8 cellular contexts compared by ENCODE assay signal in the genomic region with DNA sequence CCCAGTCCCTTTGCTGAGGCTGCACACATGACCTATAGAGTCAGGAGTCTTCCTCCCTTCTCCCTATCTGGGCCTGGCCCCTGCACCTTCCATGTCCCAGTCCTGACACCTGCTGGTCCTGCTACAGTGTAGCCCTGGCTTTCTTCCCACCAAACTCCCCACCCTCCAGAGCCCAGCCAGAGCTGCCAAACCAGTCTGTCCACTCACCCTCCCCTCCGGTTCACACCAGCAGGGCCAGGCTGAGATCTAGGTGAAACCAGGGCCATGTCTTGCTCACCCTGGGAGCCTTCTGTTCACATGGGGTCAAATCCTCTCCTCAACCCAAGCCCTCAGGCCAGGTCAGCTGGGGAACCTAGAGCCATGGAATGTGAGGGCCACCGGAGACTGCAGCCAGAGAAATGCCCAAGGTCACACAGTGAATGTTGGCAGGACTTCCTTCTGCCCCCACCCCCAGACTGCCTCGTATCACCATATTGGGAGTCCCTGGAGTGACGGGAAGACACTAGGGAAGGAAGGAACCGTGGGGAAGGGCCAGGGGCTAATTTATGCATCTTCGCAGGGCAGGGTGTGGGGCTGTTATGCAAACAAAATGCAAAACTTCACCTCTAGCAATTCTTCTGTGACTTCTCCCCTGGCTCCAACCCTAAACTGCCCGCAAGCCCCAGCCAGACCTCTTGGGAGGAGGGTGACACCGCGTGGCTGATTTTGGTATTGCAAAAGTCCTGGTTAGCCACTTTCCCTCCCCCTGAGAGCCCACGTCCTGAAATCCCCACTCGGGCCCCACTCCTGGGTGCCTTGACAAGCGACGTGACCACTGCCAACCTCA. TPM values are rescaled to one million over a fixed set of nuclear protein-coding genes. Genes with fewer than 3 reads are reported as not detected.
DNase-seq lines count a peak whose midpoint lies in the region; ATAC-seq and TF ChIP-seq lines count a peak whose summit lies in the region.

No MANE protein-coding gene starts in this region.

- no peak overlapping the region for H4K5ac ChIP-seq in H9 (ENCODE audit: insufficient read length, low read depth, low read length)

- no peak overlapping the region for H3K18ac ChIP-seq in H9 (ENCODE audit: insufficient read length, low read depth, low read length)

- peak; percentile 80 for ATAC-seq in activated CD8-positive, alpha-beta T cell treated with anti-CD3 and anti-CD28 coated beads, Interleukin-2, amount 10 ng/mL, durations not matched to agents 7 days and 5 days
- ATAC-seq in memory B cell (ENCODE audit: low read depth) (peak; percentile 77), GM21576 (IDR thresholded peaks at IDR 0.05; ENCODE audit: unreplicated experiment) (no peak)

- DNase-seq in CMK (ENCODE audit: low read depth) = peak; percentile 57
- DNase-seq in H9 = peak; percentile 97
- peak; percentile 59 for DNase-seq in NCI-H460 (ENCODE audit: extremely low read depth, low read depth)
- peak; percentile 86 for DNase-seq in activated CD8-positive, alpha-beta T cell treated with anti-CD3 and anti-CD28 coated beads, Interleukin-2, amount 10 ng/mL, durations not matched to agents 7 days and 5 days
- peak; percentile 91 for DNase-seq in endothelial cell (ENCODE audit: low spot score)
- peak; percentile 69 to 85 for DNase-seq in memory B cell (ENCODE audit: low spot score in 2 of 2)
- peak; percentile 53 for DNase-seq in stimulated activated CD8-positive, alpha-beta memory T cell treated with anti-CD3 and anti-CD28 coated beads, Interleukin-15, amount 100 ng/mL, for 24 hours (ENCODE audit: low read depth)

- no peaks in the 10 kb centered on the region for H3K4me1 ChIP-seq in H9 (ENCODE audit: insufficient read depth, low read length)

- no peak overlapping the region for H2BK120ac ChIP-seq in H9 (ENCODE audit: low read depth, low read length, poor library complexity, severe bottlenecking)

- H3K4ac ChIP-seq in H9 (ENCODE audit: low read depth, low read length) = no peak overlapping the region

- H3K4me3 Mint-ChIP-seq in H9 = peak overlapping the region; percentile 54 to 62
- H3K4me3 Mint-ChIP-seq in activated CD8-positive, alpha-beta T cell treated with anti-CD3 and anti-CD28 coated beads, Interleukin-2, amount 10 ng/mL, durations not matched to agents 7 days and 5 days = no peak overlapping the region
- no peak overlapping the region for H3K4me3 Mint-ChIP-seq in endothelial cell (ENCODE audit: unreplicated experiment)
- no peak overlapping the region for H3K4me3 Mint-ChIP-seq in memory B cell

- no peak overlapping the region for H4K8ac ChIP-seq in H9 (replicated peaks; ENCODE audit: insufficient read length, low read depth, low read length)

- no peak overlapping the region for H2BK20ac ChIP-seq in H9 (ENCODE audit: low read depth, low read length, poor library complexity, severe bottlenecking)

- no peaks in the 10 kb centered on the region for H3K79me1 ChIP-seq in H9 (ENCODE audit: insufficient read depth, low read depth, low read length, poor library complexity, severe bottlenecking)

- no peaks in the 10 kb centered on the region for H3K27me3 ChIP-seq in H9 (ENCODE audit: insufficient read depth, low read length)

- H3T11ph ChIP-seq in H9 (ENCODE audit: low read length) = no peak overlapping the region

- H3K23ac ChIP-seq in H9 (ENCODE audit: insufficient read length, low read depth, low read length) = no peak overlapping the region

- H2BK12ac ChIP-seq in H9 (ENCODE audit: insufficient read length, low read depth, low read length) = no peak overlapping the region

- no peak overlapping the region for H3K56ac ChIP-seq in H9 (ENCODE audit: insufficient read length, low read depth, low read length)

- H3K23me2 ChIP-seq in H9 (ENCODE audit: insufficient read length, low read depth, low read length, poor library complexity, severe bottlenecking) = no peaks in the 10 kb centered on the region

- TF ChIP-seq CTCF in H9 (conservative IDR thresholded peaks at IDR 0.05) (peak; percentile 86), endothelial cell (IDR thresholded peaks at IDR 0.05; ENCODE audit: unreplicated experiment) (peak; percentile 93)

- POLR2A ChIA-PET in activated CD8-positive, alpha-beta T cell treated with anti-CD3 and anti-CD28 coated beads, Interleukin-2, amount 10 ng/mL, durations not matched to agents 7 days and 5 days (lab: Charles Lee) = interaction anchor here (0.9 kb wide), 1 partner anchor 46 kb away, joined by 4 read pairs; no protein-coding TSS in a partner anchor

- no peak overlapping the region for H2BK15ac ChIP-seq in H9 (ENCODE audit: low read depth, low read length)

- peaks cover 10 to 14% of the 10 kb centered on the region in 2 experiments for H3K4me1 Mint-ChIP-seq in H9
- no peaks in the 10 kb centered on the region for H3K4me1 Mint-ChIP-seq in activated CD8-positive, alpha-beta T cell treated with anti-CD3 and anti-CD28 coated beads, Interleukin-2, amount 10 ng/mL, durations not matched to agents 7 days and 5 days (ENCODE audit: low read depth)
- H3K4me1 Mint-ChIP-seq in endothelial cell (ENCODE audit: unreplicated experiment) = peaks cover 18% of the 10 kb centered on the region
- peaks cover 3% of the 10 kb centered on the region for H3K4me1 Mint-ChIP-seq in memory B cell

- no peaks in the 10 kb centered on the region for H3K9me3 ChIP-seq in H9 (ENCODE audit: control insufficient read depth, low read depth, low read length)

- no peak overlapping the region for H3K27ac ChIP-seq in H9 (ENCODE audit: insufficient read length, low read depth, low read length)

- no peak overlapping the region for H2AFZ ChIP-seq in H9 (ENCODE audit: low read length)

- peak overlapping the region; percentile 92 to 96 (median 96) for H3K27ac Mint-ChIP-seq in H9
- H3K27ac Mint-ChIP-seq in activated CD8-positive, alpha-beta T cell treated with anti-CD3 and anti-CD28 coated beads, Interleukin-2, amount 10 ng/mL, durations not matched to agents 7 days and 5 days = no peak overlapping the region
- no peak overlapping the region for H3K27ac Mint-ChIP-seq in endothelial cell (ENCODE audit: unreplicated experiment)
- H3K27ac Mint-ChIP-seq in memory B cell = no peak overlapping the region

- no peaks in the 10 kb centered on the region for H4K20me1 ChIP-seq in H9 (ENCODE audit: control insufficient read depth, insufficient read depth, insufficient read length)

- WGBS in H9 (ENCODE audit: extremely low coverage, insufficient read length, low lambda C conversion rate) = no CpG with 5 or more reads among the region's 13 CpGs

- H3K79me2 ChIP-seq in H9 (ENCODE audit: insufficient read depth, low read length) = no peaks in the 10 kb centered on the region

- H3K9ac ChIP-seq in H9 (ENCODE audit: extremely low read depth, insufficient read length, low read length) = no peak overlapping the region

- H4K91ac ChIP-seq in H9 (ENCODE audit: insufficient read length, low read depth, low read length) = no peak overlapping the region

- no peak overlapping the region for H3K14ac ChIP-seq in H9 (ENCODE audit: insufficient read depth, low read length)

- no peak overlapping the region for H2BK5ac ChIP-seq in H9 (ENCODE audit: insufficient read length, low read length)

- H3K4me2 ChIP-seq in H9 (ENCODE audit: insufficient read depth, insufficient read length, low read length) = peak overlapping the region; percentile 5

- H3K36me3 Mint-ChIP-seq in H9 (ENCODE audit: insufficient read depth in 1 of 3, low read depth in 3 of 3) (no peaks in the 10 kb centered on the region), endothelial cell (ENCODE audit: low read depth, unreplicated experiment) (no peaks in the 10 kb centered on the region), memory B cell (no peaks in the 10 kb centered on the region)
- no peaks in the 10 kb centered on the region for H3K36me3 Mint-ChIP-seq in activated CD8-positive, alpha-beta T cell treated with anti-CD3 and anti-CD28 coated beads, Interleukin-2, amount 10 ng/mL, durations not matched to agents 7 days and 5 days (ENCODE audit: low read depth)

- H3K27me3 Mint-ChIP-seq in H9 (ENCODE audit: low read depth) (peaks cover 10% of the 10 kb centered on the region), endothelial cell (ENCODE audit: unreplicated experiment) (peaks cover 24% of the 10 kb centered on the region), memory B cell (peaks cover 10% of the 10 kb centered on the region)
- peaks cover 5% of the 10 kb centered on the region for H3K27me3 Mint-ChIP-seq in activated CD8-positive, alpha-beta T cell treated with anti-CD3 and anti-CD28 coated beads, Interleukin-2, amount 10 ng/mL, durations not matched to agents 7 days and 5 days (ENCODE audit: low read depth)

- no peak overlapping the region for H2AK5ac ChIP-seq in H9 (ENCODE audit: insufficient read length, low read length)

- CTCF ChIA-PET in activated CD8-positive, alpha-beta T cell treated with anti-CD3 and anti-CD28 coated beads, Interleukin-2, amount 10 ng/mL, durations not matched to agents 7 days and 5 days (lab: Charles Lee) = interaction anchor here (0.7 to 2.0 kb wide), 10 partner anchors 12 to 202 kb away, joined by 3 to 28 read pairs (median 4); no protein-coding TSS in a partner anchor

- H3K9me3 Mint-ChIP-seq in H9 (no peaks in the 10 kb centered on the region), endothelial cell (ENCODE audit: unreplicated experiment) (no peaks in the 10 kb centered on the region), memory B cell (no peaks in the 10 kb centered on the region)
- H3K9me3 Mint-ChIP-seq in activated CD8-positive, alpha-beta T cell treated with anti-CD3 and anti-CD28 coated beads, Interleukin-2, amount 10 ng/mL, durations not matched to agents 7 days and 5 days (ENCODE audit: insufficient read depth) = no peaks in the 10 kb centered on the region

RNA-seq across cellular contexts. Expression of a gene that starts 14.6 kb away (rescaled TPM):
- 3.2 and 3.4 TPM in 2 replicates for total RNA-seq in H9 (2021)
- not detected in 2 replicates for total RNA-seq in NCI-H460 (2014; rRNA removed; shearing (Covaris generic))
- polyA plus RNA-seq in NCI-H460 (2014; cell fraction: nucleus; rRNA removed) = 1.9 TPM in 1 of 2 replicates, not detected in the other
- 10 to 100 TPM; 28.9 to 29.8 TPM for total RNA-seq in activated CD8-positive, alpha-beta T cell treated with anti-CD3 and anti-CD28 coated beads, Interleukin-2, amount 10 ng/mL, durations not matched to agents 7 days and 5 days
- total RNA-seq in endothelial cell (ENCODE audit: unreplicated experiment) = 11.6 TPM

Comparison
In these comparisons a context has a peak if more than half of its experiments do, and no peak if none do; other contexts are left out.
1. H3K27ac Mint-ChIP-seq: peak in H9 (3 of 3); none in activated CD8-positive, alpha-beta T cell treated with anti-CD3 and anti-CD28 coated beads, Interleukin-2, amount 10 ng/mL, durations not matched to agents 7 days and 5 days (single experiment), endothelial cell (single experiment) and memory B cell (single experiment).
2. H3K4me3 Mint-ChIP-seq: peak in H9 (2 of 2); none in activated CD8-positive, alpha-beta T cell treated with anti-CD3 and anti-CD28 coated beads, Interleukin-2, amount 10 ng/mL, durations not matched to agents 7 days and 5 days (single experiment), endothelial cell (single experiment) and memory B cell (single experiment).
3. Peak in every context shown above with its lines, with median percentiles within 50 percentile points of each other: DNase-seq.